Comparison of ENCODE assay signal across 9 cellular contexts in genomic region chr9:94014066-94014654, GRCh38. TPM values are rescaled to one million over a fixed set of nuclear protein-coding genes. Genes with fewer than 3 reads are reported as not detected.
A peak's percentile ranks its signal among the peaks of the same experiment; 100 is the strongest.
DNase-seq lines count a peak whose midpoint lies in the region; ATAC-seq and TF ChIP-seq lines count a peak whose summit lies in the region.
"Had no signal": no experiment of that assay in that cellular context is flagged by ENCODE, and none has a peak within 500 bp of the region (broad histone marks: within the 10 kb centered on the region; RNA-seq: fewer than 3 reads in every experiment).

No MANE protein-coding gene starts in this region.

- no peak overlapping the region for H3K4me3 ChIP-seq in left ventricle myocardium inferior
- H3K4me3 ChIP-seq in right cardiac atrium (ENCODE audit: low read length), result no peak overlapping the region
- no peak overlapping the region for H3K4me3 ChIP-seq in neural progenitor cell

- no peaks in the 10 kb centered on the region for H3K36me3 Mint-ChIP-seq in neural progenitor cell
- H3K36me3 Mint-ChIP-seq: activated naive CD4-positive, alpha-beta T cell treated with anti-CD3 and anti-CD28 coated beads, Interleukin-2, amount 50 U/mL, for 72 hours had no signal

- no peak overlapping the region for H3K4me2 ChIP-seq in neural progenitor cell

- no peak overlapping the region for H2AFZ ChIP-seq in neural progenitor cell (replicated peaks)

- peaks cover 6% of the 10 kb centered on the region for H3K4me1 Mint-ChIP-seq in neural progenitor cell

- H3K27ac ChIP-seq in left ventricle myocardium inferior (replicated peaks), result no peak overlapping the region
- H3K27ac ChIP-seq in right cardiac atrium (ENCODE audit: low read length), result no peak overlapping the region
- H3K27ac ChIP-seq in neural progenitor cell, result no peak overlapping the region

- 58% methylated on average over 1 of the region's 1 CpG for WGBS in right cardiac atrium

- H3K27me3 ChIP-seq in left ventricle myocardium inferior (ENCODE audit: low read depth), result peaks cover 5% of the 10 kb centered on the region
- H3K27me3 ChIP-seq in right cardiac atrium (ENCODE audit: control insufficient read depth, insufficient read depth), result no peaks in the 10 kb centered on the region
- H3K27me3 ChIP-seq in neural progenitor cell, result no peaks in the 10 kb centered on the region

- H3K27ac Mint-ChIP-seq in neural progenitor cell, result no peak overlapping the region
- H3K27ac Mint-ChIP-seq: activated naive CD4-positive, alpha-beta T cell treated with anti-CD3 and anti-CD28 coated beads, Interleukin-2, amount 50 U/mL, for 72 hours had no signal

- H3K9me3 ChIP-seq in left ventricle myocardium inferior (replicated peaks) (no peaks in the 10 kb centered on the region), right cardiac atrium (ENCODE audit: control insufficient read depth, low read length) (no peaks in the 10 kb centered on the region), neural progenitor cell (ENCODE audit: low read depth) (no peaks in the 10 kb centered on the region)

- TF ChIP-seq CTCF in left ventricle myocardium inferior (IDR thresholded peaks at IDR 0.05; ENCODE audit: borderline replicate concordance), result peak; percentile 72
- peak; percentile 76 for TF ChIP-seq CTCF in neural progenitor cell (IDR thresholded peaks at IDR 0.05)

- no peaks in the 10 kb centered on the region for H4K20me1 ChIP-seq in neural progenitor cell (ENCODE audit: low read depth)

- H3K27me3 Mint-ChIP-seq in neural progenitor cell (ENCODE audit: insufficient read depth, low read depth), result no peaks in the 10 kb centered on the region

- no peak overlapping the region for H3K9ac ChIP-seq in neural progenitor cell

- no peaks in the 10 kb centered on the region for H3K79me2 ChIP-seq in neural progenitor cell (ENCODE audit: low read depth)

- no peaks in the 10 kb centered on the region for H3K9me3 Mint-ChIP-seq in neural progenitor cell
- H3K9me3 Mint-ChIP-seq: activated naive CD4-positive, alpha-beta T cell treated with anti-CD3 and anti-CD28 coated beads, Interleukin-2, amount 50 U/mL, for 72 hours had no signal

- no peaks in the 10 kb centered on the region for H3K36me3 ChIP-seq in left ventricle myocardium inferior
- no peaks in the 10 kb centered on the region for H3K36me3 ChIP-seq in neural progenitor cell

- DNase-seq in left ventricle myocardium inferior, result no peak
- no peak for DNase-seq in right cardiac atrium
- DNase-seq in NCI-H510A treated with DMSO at 0.1 percent for 48 hours (lab: John Stamatoyannopoulos, UW), result peak; percentile 46
- peak; percentile 14 to 53 for DNase-seq in dermis microvascular lymphatic vessel endothelial cell (ENCODE audit: low read depth in 2 of 2)
- peak; percentile 68 for DNase-seq in neural progenitor cell (ENCODE audit: low spot score)
- no peak for DNase-seq in nucleus accumbens (lab: John Stamatoyannopoulos, UW)
- no peak for DNase-seq in stimulated activated CD4-positive, alpha-beta T cell treated with anti-CD3 and anti-CD28 coated beads, Interleukin-1b, Interleukin-23, amount 100 ng/mL, for 48 hours

- H3F3A ChIP-seq in neural progenitor cell (ENCODE audit: low read depth), result no peaks in the 10 kb centered on the region

- intact Hi-C loops in left ventricle myocardium inferior (cut with micrococcal nuclease) (no loop called here), right cardiac atrium (cut with DNase I) (loop anchor here in 2 of 4 donors (5.0 to 10.0 kb wide), 2 partner anchors 198 to 201 kb away; no protein-coding TSS in a partner anchor)

- no peak overlapping the region for H3K4me3 Mint-ChIP-seq in neural progenitor cell

- H3K4me1 ChIP-seq in left ventricle myocardium inferior (peaks cover 4% of the 10 kb centered on the region), right cardiac atrium (ENCODE audit: control insufficient read depth, insufficient read depth, low read length) (no peaks in the 10 kb centered on the region), neural progenitor cell (peaks cover 6% of the 10 kb centered on the region)

- ATAC-seq in right cardiac atrium, result no peak
- no peak for ATAC-seq in GM21723 (IDR thresholded peaks at IDR 0.05; ENCODE audit: unreplicated experiment)

RNA-seq across cellular contexts. Expression of gene BARX1, which starts 59.0 kb away (rescaled TPM):
- total RNA-seq in left ventricle myocardium inferior (not detected), right cardiac atrium (not detected), dermis microvascular lymphatic vessel endothelial cell (not detected in 2 replicates), neural progenitor cell (ENCODE audit: low replicate concordance) (0.17 and 2.9 TPM in 2 replicates)
- not detected for polyA plus RNA-seq in right cardiac atrium

Comparison
In these comparisons a context has a peak if more than half of its experiments do, and no peak if none do; other contexts are left out.
1. DNase-seq: peak in NCI-H510A treated with DMSO at 0.1 percent for 48 hours (single experiment), dermis microvascular lymphatic vessel endothelial cell (2 of 2) and neural progenitor cell (single experiment); none in left ventricle myocardium inferior (single experiment), right cardiac atrium (0 of 3), nucleus accumbens (0 of 56) and stimulated activated CD4-positive, alpha-beta T cell treated with anti-CD3 and anti-CD28 coated beads, Interleukin-1b, Interleukin-23, amount 100 ng/mL, for 48 hours (single experiment).